In genomic region chr4:112231779-112232713, GRCh38 we compare ENCODE assay signal across 1 cellular context.
A peak's percentile ranks its signal among the peaks of the same experiment; 100 is the strongest.
TF ChIP-seq lines count a peak whose summit lies in the region.

TSS of gene AP1AR (plus strand) at chr4:112231787. CDS start at chr4:112232092, 305 bp downstream.

TF ChIP-seq in GM12878, 131 proteins besides CTCF, POLR2A, EP300 and RAD21 (continued from another document and continues in another):
- TF ChIP-seq, protein P1, sequence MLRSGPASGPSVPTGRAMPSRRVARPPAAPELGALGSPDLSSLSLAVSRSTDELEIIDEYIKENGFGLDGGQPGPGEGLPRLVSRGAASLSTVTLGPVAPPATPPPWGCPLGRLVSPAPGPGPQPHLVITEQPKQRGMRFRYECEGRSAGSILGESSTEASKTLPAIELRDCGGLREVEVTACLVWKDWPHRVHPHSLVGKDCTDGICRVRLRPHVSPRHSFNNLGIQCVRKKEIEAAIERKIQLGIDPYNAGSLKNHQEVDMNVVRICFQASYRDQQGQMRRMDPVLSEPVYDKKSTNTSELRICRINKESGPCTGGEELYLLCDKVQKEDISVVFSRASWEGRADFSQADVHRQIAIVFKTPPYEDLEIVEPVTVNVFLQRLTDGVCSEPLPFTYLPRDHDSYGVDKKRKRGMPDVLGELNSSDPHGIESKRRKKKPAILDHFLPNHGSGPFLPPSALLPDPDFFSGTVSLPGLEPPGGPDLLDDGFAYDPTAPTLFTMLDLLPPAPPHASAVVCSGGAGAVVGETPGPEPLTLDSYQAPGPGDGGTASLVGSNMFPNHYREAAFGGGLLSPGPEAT (IDR thresholded peaks at IDR 0.05; ENCODE audit: low read depth): peak; percentile 71
- 0 out of 2 replicates have a peak, but pooled peaks have one; percentile 15 for TF ChIP-seq TCF3 (IDR thresholded peaks at IDR 0.05; ENCODE audit: borderline replicate concordance, insufficient read depth, low read depth, low read length)
- TF ChIP-seq, protein P2, sequence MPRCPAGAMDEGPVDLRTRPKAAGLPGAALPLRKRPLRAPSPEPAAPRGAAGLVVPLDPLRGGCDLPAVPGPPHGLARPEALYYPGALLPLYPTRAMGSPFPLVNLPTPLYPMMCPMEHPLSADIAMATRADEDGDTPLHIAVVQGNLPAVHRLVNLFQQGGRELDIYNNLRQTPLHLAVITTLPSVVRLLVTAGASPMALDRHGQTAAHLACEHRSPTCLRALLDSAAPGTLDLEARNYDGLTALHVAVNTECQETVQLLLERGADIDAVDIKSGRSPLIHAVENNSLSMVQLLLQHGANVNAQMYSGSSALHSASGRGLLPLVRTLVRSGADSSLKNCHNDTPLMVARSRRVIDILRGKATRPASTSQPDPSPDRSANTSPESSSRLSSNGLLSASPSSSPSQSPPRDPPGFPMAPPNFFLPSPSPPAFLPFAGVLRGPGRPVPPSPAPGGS (IDR thresholded peaks at IDR 0.05; ENCODE audit: borderline replicate concordance, insufficient read depth, low read depth, low read length, poor library complexity, severe bottlenecking): peak; percentile 37
- no peak for TF ChIP-seq BMI1 (IDR thresholded peaks at IDR 0.05; ENCODE audit: borderline replicate concordance)
- peak; percentile 68 for TF ChIP-seq NBN (IDR thresholded peaks at IDR 0.05)
- peak; percentile 36 to 88; a peak in 3 of 4 replicates for TF ChIP-seq BHLHE40 (IDR thresholded peaks at IDR 0.05; ENCODE audit: borderline replicate concordance in 1 of 2, low read depth in 2 of 2, low read length in 1 of 2)
- TF ChIP-seq TAF1 (IDR thresholded peaks at IDR 0.05; ENCODE audit: borderline replicate concordance, low read depth, low read length): peak; percentile 15; the same call in 1 of the 2 replicates
- 0 out of 2 replicates have a peak, but pooled peaks have one; percentile 6 for TF ChIP-seq ZSCAN29 (IDR thresholded peaks at IDR 0.05)
- peak in 1 of 2 experiments; percentile 80; a peak in 1 of 3 replicates for TF ChIP-seq EGR1 (IDR thresholded peaks at IDR 0.05; ENCODE audit: borderline replicate concordance in 1 of 2, low read depth in 2 of 2, low read length in 2 of 2)
- 0 out of 2 replicates have a peak, but pooled peaks have one; percentile 21 for TF ChIP-seq HCFC1 (IDR thresholded peaks at IDR 0.05; ENCODE audit: low read length)
- 0 out of 2 replicates have a peak, but pooled peaks have one; percentile 30 for TF ChIP-seq CHD2 (IDR thresholded peaks at IDR 0.05; ENCODE audit: borderline replicate concordance, low read depth, low read length)
- TF ChIP-seq SMC3 (IDR thresholded peaks at IDR 0.05; ENCODE audit: borderline replicate concordance, low read length): peak; percentile 24; the same call in 1 of the 2 replicates
- no peak for TF ChIP-seq CBX3 (IDR thresholded peaks at IDR 0.05; ENCODE audit: borderline replicate concordance, low read depth)
- peak; percentile 93 for TF ChIP-seq GATAD2B (conservative IDR thresholded peaks at IDR 0.05; ENCODE audit: low read depth)
- TF ChIP-seq MYB (IDR thresholded peaks at IDR 0.05; ENCODE audit: borderline replicate concordance, low read depth, low read length): peak; percentile 41; the same call in 1 of the 2 replicates
- TF ChIP-seq MEF2B (IDR thresholded peaks at IDR 0.05; ENCODE audit: partially characterized antibody, poor library complexity, severe bottlenecking): peak; percentile 13
- no peak for TF ChIP-seq E4F1 (IDR thresholded peaks at IDR 0.05; ENCODE audit: borderline replicate concordance, partially characterized antibody)
- TF ChIP-seq PAX5 (IDR thresholded peaks at IDR 0.05; ENCODE audit: borderline replicate concordance, low read depth, low read length): 0 out of 2 replicates have a peak, but pooled peaks have one; percentile 19
- no peak for TF ChIP-seq ZBTB33 (IDR thresholded peaks at IDR 0.05)
- no peak for TF ChIP-seq MEF2A (IDR thresholded peaks at IDR 0.05; ENCODE audit: insufficient read depth, low read depth, low read length)
- TF ChIP-seq WRNIP1 (IDR thresholded peaks at IDR 0.05; ENCODE audit: borderline replicate concordance, low read depth, low read length): no peak
- TF ChIP-seq FOXM1 (IDR thresholded peaks at IDR 0.05; ENCODE audit: low read depth, low read length): no peak
- peak; percentile 79; the same call in 1 of the 2 replicates for TF ChIP-seq POLR2AphosphoS2 (IDR thresholded peaks at IDR 0.05; ENCODE audit: low read depth, low read length)
- TF ChIP-seq JUNB (IDR thresholded peaks at IDR 0.05): no peak
- TF ChIP-seq SPI1 (IDR thresholded peaks at IDR 0.05; ENCODE audit: borderline replicate concordance, insufficient read depth, low read depth, low read length): peak; percentile 10; the same call in 1 of the 2 replicates
- TF ChIP-seq TCF12 (IDR thresholded peaks at IDR 0.05; ENCODE audit: low read depth, low read length): peak; percentile 10; the same call in 1 of the 2 replicates
- TF ChIP-seq, protein P3, sequence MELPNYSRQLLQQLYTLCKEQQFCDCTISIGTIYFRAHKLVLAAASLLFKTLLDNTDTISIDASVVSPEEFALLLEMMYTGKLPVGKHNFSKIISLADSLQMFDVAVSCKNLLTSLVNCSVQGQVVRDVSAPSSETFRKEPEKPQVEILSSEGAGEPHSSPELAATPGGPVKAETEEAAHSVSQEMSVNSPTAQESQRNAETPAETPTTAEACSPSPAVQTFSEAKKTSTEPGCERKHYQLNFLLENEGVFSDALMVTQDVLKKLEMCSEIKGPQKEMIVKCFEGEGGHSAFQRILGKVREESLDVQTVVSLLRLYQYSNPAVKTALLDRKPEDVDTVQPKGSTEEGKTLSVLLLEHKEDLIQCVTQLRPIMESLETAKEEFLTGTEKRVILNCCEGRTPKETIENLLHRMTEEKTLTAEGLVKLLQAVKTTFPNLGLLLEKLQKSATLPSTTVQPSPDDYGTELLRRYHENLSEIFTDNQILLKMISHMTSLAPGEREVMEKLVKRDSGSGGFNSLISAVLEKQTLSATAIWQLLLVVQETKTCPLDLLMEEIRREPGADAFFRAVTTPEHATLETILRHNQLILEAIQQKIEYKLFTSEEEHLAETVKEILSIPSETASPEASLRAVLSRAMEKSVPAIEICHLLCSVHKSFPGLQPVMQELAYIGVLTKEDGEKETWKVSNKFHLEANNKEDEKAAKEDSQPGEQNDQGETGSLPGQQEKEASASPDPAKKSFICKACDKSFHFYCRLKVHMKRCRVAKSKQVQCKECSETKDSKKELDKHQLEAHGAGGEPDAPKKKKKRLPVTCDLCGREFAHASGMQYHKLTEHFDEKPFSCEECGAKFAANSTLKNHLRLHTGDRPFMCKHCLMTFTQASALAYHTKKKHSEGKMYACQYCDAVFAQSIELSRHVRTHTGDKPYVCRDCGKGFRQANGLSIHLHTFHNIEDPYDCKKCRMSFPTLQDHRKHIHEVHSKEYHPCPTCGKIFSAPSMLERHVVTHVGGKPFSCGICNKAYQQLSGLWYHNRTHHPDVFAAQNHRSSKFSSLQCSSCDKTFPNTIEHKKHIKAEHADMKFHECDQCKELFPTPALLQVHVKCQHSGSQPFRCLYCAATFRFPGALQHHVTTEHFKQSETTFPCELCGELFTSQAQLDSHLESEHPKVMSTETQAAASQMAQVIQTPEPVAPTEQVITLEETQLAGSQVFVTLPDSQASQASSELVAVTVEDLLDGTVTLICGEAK (IDR thresholded peaks at IDR 0.05; ENCODE audit: borderline replicate concordance): no peak
- TF ChIP-seq RB1 (IDR thresholded peaks at IDR 0.05; ENCODE audit: borderline replicate concordance): peak; percentile 67; the same call in 1 of the 2 replicates
- peak; percentile 32; the same call in 1 of the 3 replicates for TF ChIP-seq POU2F2 (IDR thresholded peaks at IDR 0.05; ENCODE audit: borderline replicate concordance, low read depth, low read length)
- peak; percentile 90 for TF ChIP-seq POLR2AphosphoS5 (IDR thresholded peaks at IDR 0.05; ENCODE audit: low read length)
- TF ChIP-seq IKZF1 (conservative IDR thresholded peaks at IDR 0.05): peak; percentile 80
- TF ChIP-seq SIN3A (IDR thresholded peaks at IDR 0.05; ENCODE audit: low read depth, low read length): 0 out of 2 replicates have a peak, but pooled peaks have one; percentile 73
- TF ChIP-seq, protein P4, sequence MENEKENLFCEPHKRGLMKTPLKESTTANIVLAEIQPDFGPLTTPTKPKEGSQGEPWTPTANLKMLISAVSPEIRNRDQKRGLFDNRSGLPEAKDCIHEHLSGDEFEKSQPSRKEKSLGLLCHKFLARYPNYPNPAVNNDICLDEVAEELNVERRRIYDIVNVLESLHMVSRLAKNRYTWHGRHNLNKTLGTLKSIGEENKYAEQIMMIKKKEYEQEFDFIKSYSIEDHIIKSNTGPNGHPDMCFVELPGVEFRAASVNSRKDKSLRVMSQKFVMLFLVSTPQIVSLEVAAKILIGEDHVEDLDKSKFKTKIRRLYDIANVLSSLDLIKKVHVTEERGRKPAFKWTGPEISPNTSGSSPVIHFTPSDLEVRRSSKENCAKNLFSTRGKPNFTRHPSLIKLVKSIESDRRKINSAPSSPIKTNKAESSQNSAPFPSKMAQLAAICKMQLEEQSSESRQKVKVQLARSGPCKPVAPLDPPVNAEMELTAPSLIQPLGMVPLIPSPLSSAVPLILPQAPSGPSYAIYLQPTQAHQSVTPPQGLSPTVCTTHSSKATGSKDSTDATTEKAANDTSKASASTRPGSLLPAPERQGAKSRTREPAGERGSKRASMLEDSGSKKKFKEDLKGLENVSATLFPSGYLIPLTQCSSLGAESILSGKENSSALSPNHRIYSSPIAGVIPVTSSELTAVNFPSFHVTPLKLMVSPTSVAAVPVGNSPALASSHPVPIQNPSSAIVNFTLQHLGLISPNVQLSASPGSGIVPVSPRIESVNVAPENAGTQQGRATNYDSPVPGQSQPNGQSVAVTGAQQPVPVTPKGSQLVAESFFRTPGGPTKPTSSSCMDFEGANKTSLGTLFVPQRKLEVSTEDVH (IDR thresholded peaks at IDR 0.05; ENCODE audit: low read depth, partially characterized antibody): peak; percentile 63
- peak; percentile 26; the same call in 1 of the 2 replicates for TF ChIP-seq ZBED1 (IDR thresholded peaks at IDR 0.05; ENCODE audit: borderline replicate concordance)
- TF ChIP-seq LARP7 (IDR thresholded peaks at IDR 0.05): peak; percentile 98
- TF ChIP-seq PAX8 (IDR thresholded peaks at IDR 0.05): no peak
- TF ChIP-seq SIX5 (IDR thresholded peaks at IDR 0.05; ENCODE audit: low read depth, low read length, severe bottlenecking): no peak
- TF ChIP-seq KLF5 (IDR thresholded peaks at IDR 0.05; ENCODE audit: partially characterized antibody): no peak
- peak; percentile 67 for TF ChIP-seq BACH1 (IDR thresholded peaks at IDR 0.05; ENCODE audit: borderline replicate concordance)
- peak; percentile 91 for TF ChIP-seq RAD51 (IDR thresholded peaks at IDR 0.05)
- TF ChIP-seq USF1 (IDR thresholded peaks at IDR 0.05; ENCODE audit: borderline replicate concordance, extremely low read length, insufficient read depth, low read depth, low read length): peak; percentile 49
- TF ChIP-seq CBFB (IDR thresholded peaks at IDR 0.05; ENCODE audit: low read depth): peak; percentile 61; the same call in 1 of the 2 replicates
- TF ChIP-seq YY1 (IDR thresholded peaks at IDR 0.05; ENCODE audit: low read depth, low read length): peak; percentile 1; the same call in 1 of the 2 replicates
- peak; percentile 72; the same call in 1 of the 2 replicates for TF ChIP-seq CREM (IDR thresholded peaks at IDR 0.05; ENCODE audit: low read depth)
- TF ChIP-seq ZNF217 (IDR thresholded peaks at IDR 0.05): no peak; the same call in 1 of the 2 replicates
- TF ChIP-seq NR2F1 (conservative IDR thresholded peaks at IDR 0.05): peak; percentile 40; the same call in 1 of the 2 replicates
- no peak for TF ChIP-seq ZNF384 (IDR thresholded peaks at IDR 0.05; ENCODE audit: borderline replicate concordance, low read depth, low read length)
- TF ChIP-seq HDGF (IDR thresholded peaks at IDR 0.05): peak; percentile 89; the same call in 1 of the 2 replicates
- TF ChIP-seq RFX5 (IDR thresholded peaks at IDR 0.05; ENCODE audit: low read depth, low read length): 0 out of 2 replicates have a peak, but pooled peaks have one; percentile 32
